ENCODE assay signal across 1 cellular context in genomic region chr3:46987485-46988401, GRCh38.
TF ChIP-seq lines count a peak whose summit lies in the region.

No MANE protein-coding gene starts in this region.

TF ChIP-seq in GM12878, 131 proteins besides CTCF, POLR2A, EP300 and RAD21 (continued from another document and continues in another):
- TF ChIP-seq, protein P1, sequence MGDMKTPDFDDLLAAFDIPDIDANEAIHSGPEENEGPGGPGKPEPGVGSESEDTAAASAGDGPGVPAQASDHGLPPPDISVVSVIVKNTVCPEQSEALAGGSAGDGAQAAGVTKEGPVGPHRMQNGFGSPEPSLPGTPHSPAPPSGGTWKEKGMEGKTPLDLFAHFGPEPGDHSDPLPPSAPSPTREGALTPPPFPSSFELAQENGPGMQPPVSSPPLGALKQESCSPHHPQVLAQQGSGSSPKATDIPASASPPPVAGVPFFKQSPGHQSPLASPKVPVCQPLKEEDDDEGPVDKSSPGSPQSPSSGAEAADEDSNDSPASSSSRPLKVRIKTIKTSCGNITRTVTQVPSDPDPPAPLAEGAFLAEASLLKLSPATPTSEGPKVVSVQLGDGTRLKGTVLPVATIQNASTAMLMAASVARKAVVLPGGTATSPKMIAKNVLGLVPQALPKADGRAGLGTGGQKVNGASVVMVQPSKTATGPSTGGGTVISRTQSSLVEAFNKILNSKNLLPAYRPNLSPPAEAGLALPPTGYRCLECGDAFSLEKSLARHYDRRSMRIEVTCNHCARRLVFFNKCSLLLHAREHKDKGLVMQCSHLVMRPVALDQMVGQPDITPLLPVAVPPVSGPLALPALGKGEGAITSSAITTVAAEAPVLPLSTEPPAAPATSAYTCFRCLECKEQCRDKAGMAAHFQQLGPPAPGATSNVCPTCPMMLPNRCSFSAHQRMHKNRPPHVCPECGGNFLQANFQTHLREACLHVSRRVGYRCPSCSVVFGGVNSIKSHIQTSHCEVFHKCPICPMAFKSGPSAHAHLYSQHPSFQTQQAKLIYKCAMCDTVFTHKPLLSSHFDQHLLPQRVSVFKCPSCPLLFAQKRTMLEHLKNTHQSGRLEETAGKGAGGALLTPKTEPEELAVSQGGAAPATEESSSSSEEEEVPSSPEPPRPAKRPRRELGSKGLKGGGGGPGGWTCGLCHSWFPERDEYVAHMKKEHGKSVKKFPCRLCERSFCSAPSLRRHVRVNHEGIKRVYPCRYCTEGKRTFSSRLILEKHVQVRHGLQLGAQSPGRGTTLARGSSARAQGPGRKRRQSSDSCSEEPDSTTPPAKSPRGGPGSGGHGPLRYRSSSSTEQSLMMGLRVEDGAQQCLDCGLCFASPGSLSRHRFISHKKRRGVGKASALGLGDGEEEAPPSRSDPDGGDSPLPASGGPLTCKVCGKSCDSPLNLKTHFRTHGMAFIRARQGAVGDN (IDR thresholded peaks at IDR 0.05): peak; percentile 70; the same call in 1 of the 2 replicates
- TF ChIP-seq SPI1 (IDR thresholded peaks at IDR 0.05; ENCODE audit: borderline replicate concordance, insufficient read depth, low read depth, low read length): peak; percentile 44; the same call in 1 of the 2 replicates
- TF ChIP-seq MYC (IDR thresholded peaks at IDR 0.05; ENCODE audit: insufficient read depth, insufficient read length, insufficient replicate concordance, low read length, severe bottlenecking): no peak
- TF ChIP-seq TBL1XR1 (IDR thresholded peaks at IDR 0.05; ENCODE audit: low read depth, low read length): peak; percentile 61; the same call in 1 of the 2 replicates
- TF ChIP-seq KDM1A (IDR thresholded peaks at IDR 0.05; ENCODE audit: borderline replicate concordance): no peak
- TF ChIP-seq IRF3 (IDR thresholded peaks at IDR 0.05): no peak
- TF ChIP-seq CBFB (IDR thresholded peaks at IDR 0.05; ENCODE audit: low read depth): peak; percentile 93
- no peak for TF ChIP-seq NR2C1 (IDR thresholded peaks at IDR 0.05)
- no peak for TF ChIP-seq GABPA (IDR thresholded peaks at IDR 0.05; ENCODE audit: low read depth)
- no peak for TF ChIP-seq NR2C2 (IDR thresholded peaks at IDR 0.05; ENCODE audit: borderline replicate concordance, control insufficient read depth, insufficient read length, low read depth)
- TF ChIP-seq, protein P2, sequence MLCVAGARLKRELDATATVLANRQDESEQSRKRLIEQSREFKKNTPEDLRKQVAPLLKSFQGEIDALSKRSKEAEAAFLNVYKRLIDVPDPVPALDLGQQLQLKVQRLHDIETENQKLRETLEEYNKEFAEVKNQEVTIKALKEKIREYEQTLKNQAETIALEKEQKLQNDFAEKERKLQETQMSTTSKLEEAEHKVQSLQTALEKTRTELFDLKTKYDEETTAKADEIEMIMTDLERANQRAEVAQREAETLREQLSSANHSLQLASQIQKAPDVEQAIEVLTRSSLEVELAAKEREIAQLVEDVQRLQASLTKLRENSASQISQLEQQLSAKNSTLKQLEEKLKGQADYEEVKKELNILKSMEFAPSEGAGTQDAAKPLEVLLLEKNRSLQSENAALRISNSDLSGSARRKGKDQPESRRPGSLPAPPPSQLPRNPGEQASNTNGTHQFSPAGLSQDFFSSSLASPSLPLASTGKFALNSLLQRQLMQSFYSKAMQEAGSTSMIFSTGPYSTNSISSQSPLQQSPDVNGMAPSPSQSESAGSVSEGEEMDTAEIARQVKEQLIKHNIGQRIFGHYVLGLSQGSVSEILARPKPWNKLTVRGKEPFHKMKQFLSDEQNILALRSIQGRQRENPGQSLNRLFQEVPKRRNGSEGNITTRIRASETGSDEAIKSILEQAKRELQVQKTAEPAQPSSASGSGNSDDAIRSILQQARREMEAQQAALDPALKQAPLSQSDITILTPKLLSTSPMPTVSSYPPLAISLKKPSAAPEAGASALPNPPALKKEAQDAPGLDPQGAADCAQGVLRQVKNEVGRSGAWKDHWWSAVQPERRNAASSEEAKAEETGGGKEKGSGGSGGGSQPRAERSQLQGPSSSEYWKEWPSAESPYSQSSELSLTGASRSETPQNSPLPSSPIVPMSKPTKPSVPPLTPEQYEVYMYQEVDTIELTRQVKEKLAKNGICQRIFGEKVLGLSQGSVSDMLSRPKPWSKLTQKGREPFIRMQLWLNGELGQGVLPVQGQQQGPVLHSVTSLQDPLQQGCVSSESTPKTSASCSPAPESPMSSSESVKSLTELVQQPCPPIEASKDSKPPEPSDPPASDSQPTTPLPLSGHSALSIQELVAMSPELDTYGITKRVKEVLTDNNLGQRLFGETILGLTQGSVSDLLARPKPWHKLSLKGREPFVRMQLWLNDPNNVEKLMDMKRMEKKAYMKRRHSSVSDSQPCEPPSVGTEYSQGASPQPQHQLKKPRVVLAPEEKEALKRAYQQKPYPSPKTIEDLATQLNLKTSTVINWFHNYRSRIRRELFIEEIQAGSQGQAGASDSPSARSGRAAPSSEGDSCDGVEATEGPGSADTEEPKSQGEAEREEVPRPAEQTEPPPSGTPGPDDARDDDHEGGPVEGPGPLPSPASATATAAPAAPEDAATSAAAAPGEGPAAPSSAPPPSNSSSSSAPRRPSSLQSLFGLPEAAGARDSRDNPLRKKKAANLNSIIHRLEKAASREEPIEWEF (IDR thresholded peaks at IDR 0.05; ENCODE audit: insufficient replicate concordance, low read depth, low read length): no peak
- TF ChIP-seq HSF1 (IDR thresholded peaks at IDR 0.05; ENCODE audit: low read depth, low read length): no peak
- 0 out of 2 replicates have a peak, but pooled peaks have one; percentile 15 for TF ChIP-seq YY1 (IDR thresholded peaks at IDR 0.05; ENCODE audit: low read depth, low read length)
- TF ChIP-seq, protein P3, sequence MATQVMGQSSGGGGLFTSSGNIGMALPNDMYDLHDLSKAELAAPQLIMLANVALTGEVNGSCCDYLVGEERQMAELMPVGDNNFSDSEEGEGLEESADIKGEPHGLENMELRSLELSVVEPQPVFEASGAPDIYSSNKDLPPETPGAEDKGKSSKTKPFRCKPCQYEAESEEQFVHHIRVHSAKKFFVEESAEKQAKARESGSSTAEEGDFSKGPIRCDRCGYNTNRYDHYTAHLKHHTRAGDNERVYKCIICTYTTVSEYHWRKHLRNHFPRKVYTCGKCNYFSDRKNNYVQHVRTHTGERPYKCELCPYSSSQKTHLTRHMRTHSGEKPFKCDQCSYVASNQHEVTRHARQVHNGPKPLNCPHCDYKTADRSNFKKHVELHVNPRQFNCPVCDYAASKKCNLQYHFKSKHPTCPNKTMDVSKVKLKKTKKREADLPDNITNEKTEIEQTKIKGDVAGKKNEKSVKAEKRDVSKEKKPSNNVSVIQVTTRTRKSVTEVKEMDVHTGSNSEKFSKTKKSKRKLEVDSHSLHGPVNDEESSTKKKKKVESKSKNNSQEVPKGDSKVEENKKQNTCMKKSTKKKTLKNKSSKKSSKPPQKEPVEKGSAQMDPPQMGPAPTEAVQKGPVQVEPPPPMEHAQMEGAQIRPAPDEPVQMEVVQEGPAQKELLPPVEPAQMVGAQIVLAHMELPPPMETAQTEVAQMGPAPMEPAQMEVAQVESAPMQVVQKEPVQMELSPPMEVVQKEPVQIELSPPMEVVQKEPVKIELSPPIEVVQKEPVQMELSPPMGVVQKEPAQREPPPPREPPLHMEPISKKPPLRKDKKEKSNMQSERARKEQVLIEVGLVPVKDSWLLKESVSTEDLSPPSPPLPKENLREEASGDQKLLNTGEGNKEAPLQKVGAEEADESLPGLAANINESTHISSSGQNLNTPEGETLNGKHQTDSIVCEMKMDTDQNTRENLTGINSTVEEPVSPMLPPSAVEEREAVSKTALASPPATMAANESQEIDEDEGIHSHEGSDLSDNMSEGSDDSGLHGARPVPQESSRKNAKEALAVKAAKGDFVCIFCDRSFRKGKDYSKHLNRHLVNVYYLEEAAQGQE (IDR thresholded peaks at IDR 0.05; ENCODE audit: low read depth, low read length): no peak
- no peak for TF ChIP-seq HDAC2 (IDR thresholded peaks at IDR 0.05)
- peak; percentile 48 for TF ChIP-seq NR2F1 (conservative IDR thresholded peaks at IDR 0.05)
- TF ChIP-seq CHD4 (IDR thresholded peaks at IDR 0.05): no peak
- TF ChIP-seq CEBPB (IDR thresholded peaks at IDR 0.05; ENCODE audit: borderline replicate concordance in 1 of 2, low read depth in 2 of 2, low read length in 2 of 2): no peak
- no peak for TF ChIP-seq EZH2 (IDR thresholded peaks at IDR 0.05; ENCODE audit: borderline replicate concordance, control insufficient read depth, low read depth, low read length)
- TF ChIP-seq SREBF1 (IDR thresholded peaks at IDR 0.05; ENCODE audit: low read length): no peak
- TF ChIP-seq, protein P4, sequence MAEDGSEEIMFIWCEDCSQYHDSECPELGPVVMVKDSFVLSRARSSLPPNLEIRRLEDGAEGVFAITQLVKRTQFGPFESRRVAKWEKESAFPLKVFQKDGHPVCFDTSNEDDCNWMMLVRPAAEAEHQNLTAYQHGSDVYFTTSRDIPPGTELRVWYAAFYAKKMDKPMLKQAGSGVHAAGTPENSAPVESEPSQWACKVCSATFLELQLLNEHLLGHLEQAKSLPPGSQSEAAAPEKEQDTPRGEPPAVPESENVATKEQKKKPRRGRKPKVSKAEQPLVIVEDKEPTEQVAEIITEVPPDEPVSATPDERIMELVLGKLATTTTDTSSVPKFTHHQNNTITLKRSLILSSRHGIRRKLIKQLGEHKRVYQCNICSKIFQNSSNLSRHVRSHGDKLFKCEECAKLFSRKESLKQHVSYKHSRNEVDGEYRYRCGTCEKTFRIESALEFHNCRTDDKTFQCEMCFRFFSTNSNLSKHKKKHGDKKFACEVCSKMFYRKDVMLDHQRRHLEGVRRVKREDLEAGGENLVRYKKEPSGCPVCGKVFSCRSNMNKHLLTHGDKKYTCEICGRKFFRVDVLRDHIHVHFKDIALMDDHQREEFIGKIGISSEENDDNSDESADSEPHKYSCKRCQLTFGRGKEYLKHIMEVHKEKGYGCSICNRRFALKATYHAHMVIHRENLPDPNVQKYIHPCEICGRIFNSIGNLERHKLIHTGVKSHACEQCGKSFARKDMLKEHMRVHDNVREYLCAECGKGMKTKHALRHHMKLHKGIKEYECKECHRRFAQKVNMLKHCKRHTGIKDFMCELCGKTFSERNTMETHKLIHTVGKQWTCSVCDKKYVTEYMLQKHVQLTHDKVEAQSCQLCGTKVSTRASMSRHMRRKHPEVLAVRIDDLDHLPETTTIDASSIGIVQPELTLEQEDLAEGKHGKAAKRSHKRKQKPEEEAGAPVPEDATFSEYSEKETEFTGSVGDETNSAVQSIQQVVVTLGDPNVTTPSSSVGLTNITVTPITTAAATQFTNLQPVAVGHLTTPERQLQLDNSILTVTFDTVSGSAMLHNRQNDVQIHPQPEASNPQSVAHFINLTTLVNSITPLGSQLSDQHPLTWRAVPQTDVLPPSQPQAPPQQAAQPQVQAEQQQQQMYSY (CRISPR knock-in tag; IDR thresholded peaks at IDR 0.05): no peak
- no peak; the same call in 1 of the 2 replicates for TF ChIP-seq ZBED1 (IDR thresholded peaks at IDR 0.05; ENCODE audit: borderline replicate concordance)
- no peak for TF ChIP-seq CHD1 (IDR thresholded peaks at IDR 0.05; ENCODE audit: low read depth, low read length)
- no peak for TF ChIP-seq CBX5 (IDR thresholded peaks at IDR 0.05; ENCODE audit: low read depth)
- no peak; the same call in 1 of the 2 replicates for TF ChIP-seq ZNF207 (IDR thresholded peaks at IDR 0.05; ENCODE audit: borderline replicate concordance)
- TF ChIP-seq, protein P5, sequence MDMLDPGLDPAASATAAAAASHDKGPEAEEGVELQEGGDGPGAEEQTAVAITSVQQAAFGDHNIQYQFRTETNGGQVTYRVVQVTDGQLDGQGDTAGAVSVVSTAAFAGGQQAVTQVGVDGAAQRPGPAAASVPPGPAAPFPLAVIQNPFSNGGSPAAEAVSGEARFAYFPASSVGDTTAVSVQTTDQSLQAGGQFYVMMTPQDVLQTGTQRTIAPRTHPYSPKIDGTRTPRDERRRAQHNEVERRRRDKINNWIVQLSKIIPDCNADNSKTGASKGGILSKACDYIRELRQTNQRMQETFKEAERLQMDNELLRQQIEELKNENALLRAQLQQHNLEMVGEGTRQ (IDR thresholded peaks at IDR 0.05; ENCODE audit: borderline replicate concordance, low read depth, low read length): no peak
- no peak for TF ChIP-seq HDAC6 (IDR thresholded peaks at IDR 0.05; ENCODE audit: unreplicated experiment)
- TF ChIP-seq DPF2 (IDR thresholded peaks at IDR 0.05): peak; percentile 81
- peak; percentile 31 for TF ChIP-seq BCL3 (IDR thresholded peaks at IDR 0.05; ENCODE audit: borderline replicate concordance, insufficient read depth, low read depth, low read length, poor library complexity, severe bottlenecking)
- TF ChIP-seq BMI1 (IDR thresholded peaks at IDR 0.05; ENCODE audit: borderline replicate concordance): no peak
- peak; percentile 68 for TF ChIP-seq CREM (IDR thresholded peaks at IDR 0.05; ENCODE audit: low read depth)
- peak; percentile 73 for TF ChIP-seq BACH1 (IDR thresholded peaks at IDR 0.05; ENCODE audit: borderline replicate concordance)
- no peak for TF ChIP-seq ZZZ3 (IDR thresholded peaks at IDR 0.05; ENCODE audit: control insufficient read depth, insufficient read length, low read depth)
